In genomic region chr1:23593042-23593521, GRCh38 we compare ENCODE assay signal across 9 cellular contexts. TPM values are rescaled to one million over a fixed set of nuclear protein-coding genes. Genes with fewer than 3 reads are reported as not detected.
DNase-seq lines count a peak whose midpoint lies in the region; ATAC-seq, FAIRE-seq and TF ChIP-seq lines count a peak whose summit lies in the region.
"Had no signal": no experiment of that assay in that cellular context is flagged by ENCODE, and none has a peak within 500 bp of the region (broad histone marks: within the 10 kb centered on the region; RNA-seq: fewer than 3 reads in every experiment).

No MANE protein-coding gene starts in this region.

- peaks cover 5% of the 10 kb centered on the region for H3K9me3 Mint-ChIP-seq in activated CD4-positive, alpha-beta T cell treated with anti-CD3 and anti-CD28 coated beads, Interleukin-2, amount 10 ng/mL, durations not matched to agents 24 days and 14 days
- no peaks in the 10 kb centered on the region for H3K9me3 Mint-ChIP-seq in stimulated activated memory B cell treated with anti-CD40 and anti-IgM and Interleukin-4, amounts not matched to agents 10 μg/mL and 1 μg/mL and 100 μg/mL, for 72 hours

- no peak overlapping the region for H3K4me3 ChIP-seq in bronchial epithelial cell (ENCODE audit: low read depth, low read length)
- no peak overlapping the region for H3K4me3 ChIP-seq in left ventricle myocardium inferior

- peak overlapping the region; percentile 90 for H3K27ac Mint-ChIP-seq in activated CD4-positive, alpha-beta T cell treated with anti-CD3 and anti-CD28 coated beads, Interleukin-2, amount 10 ng/mL, durations not matched to agents 24 days and 14 days
- H3K27ac Mint-ChIP-seq in stimulated activated memory B cell treated with anti-CD40 and anti-IgM and Interleukin-4, amounts not matched to agents 10 μg/mL and 1 μg/mL and 100 μg/mL, for 72 hours, result peak overlapping the region; percentile 94

- H3K36me3 ChIP-seq in bronchial epithelial cell (ENCODE audit: control insufficient read depth, insufficient read depth, low read length), result no peaks in the 10 kb centered on the region
- no peaks in the 10 kb centered on the region for H3K36me3 ChIP-seq in left ventricle myocardium inferior

- H3K4me1 Mint-ChIP-seq in activated CD4-positive, alpha-beta T cell treated with anti-CD3 and anti-CD28 coated beads, Interleukin-2, amount 10 ng/mL, durations not matched to agents 24 days and 14 days, result peaks cover 69% of the 10 kb centered on the region
- peaks cover 95% of the 10 kb centered on the region for H3K4me1 Mint-ChIP-seq in stimulated activated memory B cell treated with anti-CD40 and anti-IgM and Interleukin-4, amounts not matched to agents 10 μg/mL and 1 μg/mL and 100 μg/mL, for 72 hours

- H3K27me3 ChIP-seq in bronchial epithelial cell (ENCODE audit: control insufficient read depth, insufficient read depth, low read length), result no peaks in the 10 kb centered on the region
- no peaks in the 10 kb centered on the region for H3K27me3 ChIP-seq in left ventricle myocardium inferior (ENCODE audit: low read depth)

- TF ChIP-seq CTCF in bronchial epithelial cell (IDR thresholded peaks at IDR 0.05; ENCODE audit: insufficient read depth, low read length, severe bottlenecking) (no peak), left ventricle myocardium inferior (IDR thresholded peaks at IDR 0.05; ENCODE audit: borderline replicate concordance) (no peak)

- no peak overlapping the region for H3K27ac ChIP-seq in left ventricle myocardium inferior (replicated peaks)

- no peaks in the 10 kb centered on the region for H3K27me3 Mint-ChIP-seq in activated CD4-positive, alpha-beta T cell treated with anti-CD3 and anti-CD28 coated beads, Interleukin-2, amount 10 ng/mL, durations not matched to agents 24 days and 14 days
- no peaks in the 10 kb centered on the region for H3K27me3 Mint-ChIP-seq in stimulated activated memory B cell treated with anti-CD40 and anti-IgM and Interleukin-4, amounts not matched to agents 10 μg/mL and 1 μg/mL and 100 μg/mL, for 72 hours

- no peak for DNase-seq in activated CD4-positive, alpha-beta T cell treated with anti-CD3 and anti-CD28 coated beads, Interleukin-2, amount 10 ng/mL, durations not matched to agents 24 days and 14 days
- no peak for DNase-seq in activated CD4-positive, alpha-beta T cell treated with anti-CD3 and anti-CD28 coated beads, Interleukin-2, amount 50 U/mL, for 1 hour
- peak; percentile 49 for DNase-seq in NCI-H510A (lab: John Stamatoyannopoulos, UW)
- peak; percentile 98 for DNase-seq in bronchial epithelial cell (ENCODE audit: low read depth)
- DNase-seq in left ventricle myocardium inferior, result no peak
- DNase-seq: NCI-H1930 had no signal

- peak; percentile 98 for FAIRE-seq in bronchial epithelial cell (lab: Jason Lieb, UNC)

- intact Hi-C loops in activated CD4-positive, alpha-beta T cell treated with anti-CD3 and anti-CD28 coated beads, Interleukin-2, amount 10 ng/mL, durations not matched to agents 24 days and 14 days (cut with micrococcal nuclease), result no loop called here
- intact Hi-C loops in left ventricle myocardium inferior (cut with micrococcal nuclease), result no loop called here

- ATAC-seq in stimulated activated memory B cell treated with anti-CD40 and anti-IgM and Interleukin-4, amounts not matched to agents 10 μg/mL and 1 μg/mL and 100 μg/mL, for 72 hours, result no peak
- ATAC-seq in HG03521 (IDR thresholded peaks at IDR 0.05; ENCODE audit: unreplicated experiment) (no peak), HG03139 (IDR thresholded peaks at IDR 0.05; ENCODE audit: unreplicated experiment) (no peak)

- peaks cover 23% of the 10 kb centered on the region for H3K4me1 ChIP-seq in left ventricle myocardium inferior

- no peaks in the 10 kb centered on the region for H3K9me3 ChIP-seq in left ventricle myocardium inferior (replicated peaks)

- no peaks in the 10 kb centered on the region for H3K36me3 Mint-ChIP-seq in activated CD4-positive, alpha-beta T cell treated with anti-CD3 and anti-CD28 coated beads, Interleukin-2, amount 10 ng/mL, durations not matched to agents 24 days and 14 days (ENCODE audit: low read depth)
- no peaks in the 10 kb centered on the region for H3K36me3 Mint-ChIP-seq in stimulated activated memory B cell treated with anti-CD40 and anti-IgM and Interleukin-4, amounts not matched to agents 10 μg/mL and 1 μg/mL and 100 μg/mL, for 72 hours

- H3K4me3 Mint-ChIP-seq in activated CD4-positive, alpha-beta T cell treated with anti-CD3 and anti-CD28 coated beads, Interleukin-2, amount 10 ng/mL, durations not matched to agents 24 days and 14 days, result no peak overlapping the region
- H3K4me3 Mint-ChIP-seq in stimulated activated memory B cell treated with anti-CD40 and anti-IgM and Interleukin-4, amounts not matched to agents 10 μg/mL and 1 μg/mL and 100 μg/mL, for 72 hours, result peak overlapping the region; percentile 27

RNA-seq across cellular contexts. Expression of gene ID3, which starts 33.8 kb away (rescaled TPM):
- 21.2 and 23.5 TPM in 2 replicates for total RNA-seq in activated CD4-positive, alpha-beta T cell treated with anti-CD3 and anti-CD28 coated beads, Interleukin-2, amount 10 ng/mL, durations not matched to agents 24 days and 14 days
- 36.5 and 47.4 TPM in 2 replicates for total RNA-seq in bronchial epithelial cell
- 75.2 TPM for total RNA-seq in left ventricle myocardium inferior

Comparison
In these comparisons a context has a peak if more than half of its experiments do, and no peak if none do; other contexts are left out.
1. DNase-seq: peak in NCI-H510A (single experiment) and bronchial epithelial cell (single experiment); none in activated CD4-positive, alpha-beta T cell treated with anti-CD3 and anti-CD28 coated beads, Interleukin-2, amount 10 ng/mL, durations not matched to agents 24 days and 14 days (single experiment), activated CD4-positive, alpha-beta T cell treated with anti-CD3 and anti-CD28 coated beads, Interleukin-2, amount 50 U/mL, for 1 hour (single experiment) and left ventricle myocardium inferior (single experiment).